8 cellular contexts compared by ENCODE assay signal in genomic region chr3:42080452-42080872, GRCh38. TPM values are rescaled to one million over a fixed set of nuclear protein-coding genes. Genes with fewer than 3 reads are reported as not detected.
A peak's percentile ranks its signal among the peaks of the same experiment; 100 is the strongest.
DNase-seq lines count a peak whose midpoint lies in the region; ATAC-seq and TF ChIP-seq lines count a peak whose summit lies in the region.

No MANE protein-coding gene starts in this region.

- H3K4me1 ChIP-seq in KMS-11 (ENCODE audit: low read depth, poor library complexity, severe bottlenecking) (peaks cover 61% of the 10 kb centered on the region), spleen (peaks cover 31 to 69% (median 55%) of the 10 kb centered on the region in 6 donors)

- H3K9me3 ChIP-seq in spleen = peaks cover 0 to 15% (median 2%) of the 10 kb centered on the region in 8 donors

- H3K36me3 ChIP-seq in KMS-11 (ENCODE audit: insufficient read depth) = no peaks in the 10 kb centered on the region
- no peaks in the 10 kb centered on the region for H3K36me3 ChIP-seq in spleen

- H3K4me3 ChIP-seq in KMS-11 (IDR thresholded peaks at IDR 0.05; ENCODE audit: insufficient read depth, low read depth, low read length) = no peak overlapping the region
- H3K4me3 ChIP-seq in spleen = no peak overlapping the region

- TF ChIP-seq CTCF in KMS-11 (conservative IDR thresholded peaks at IDR 0.05; ENCODE audit: low read depth, low read length) = no peak
- no peak for TF ChIP-seq CTCF in spleen (IDR thresholded peaks at IDR 0.05 in 8 of 11, conservative IDR thresholded peaks at IDR 0.05 in 3 of 11)

- peaks cover 26% of the 10 kb centered on the region; the same call in 1 of the 2 replicates for H3K79me2 ChIP-seq in KMS-11 (ENCODE audit: insufficient read depth, low read depth)

- no peak overlapping the region for H2AFZ ChIP-seq in KMS-11 (ENCODE audit: low read depth)

- no peak for TF ChIP-seq POLR2A in spleen (IDR thresholded peaks at IDR 0.05)

- H3K27ac ChIP-seq in KMS-11 = no peak overlapping the region
- peak overlapping the region; percentile 44 to 77 (median 66) for H3K27ac ChIP-seq in spleen

- 58 to 81% (median 67%) methylated on average over 1 of the region's 1 CpG for WGBS in spleen, 5 donors

- no peaks in the 10 kb centered on the region for H4K20me1 ChIP-seq in KMS-11 (ENCODE audit: insufficient read depth)

- intact Hi-C loops in spleen (cut with DNase I; ENCODE audit: low total_unique reads) = no loop called here

- ATAC-seq in HG02885 (IDR thresholded peaks at IDR 0.05; ENCODE audit: poor library complexity, unreplicated experiment) (no peak), GM18519 (IDR thresholded peaks at IDR 0.05; ENCODE audit: low FRiP score, unreplicated experiment) (no peak), HG03378 (IDR thresholded peaks at IDR 0.05; ENCODE audit: unreplicated experiment) (no peak)

- H3K4me2 ChIP-seq in KMS-11 = peak overlapping the region; percentile 13; the same call in 1 of the 2 replicates

- H3K27me3 ChIP-seq in KMS-11 (ENCODE audit: insufficient read depth, low read depth) = no peaks in the 10 kb centered on the region
- H3K27me3 ChIP-seq in spleen (replicated peaks in 1 of 7) = no peaks in the 10 kb centered on the region

- peak; percentile 77 for DNase-seq in EH (ENCODE audit: low read depth)
- peak; percentile 38 for DNase-seq in amniotic epithelial cell (ENCODE audit: low read depth)
- DNase-seq in hippocampal formation (lab: John Stamatoyannopoulos, UW) = peak; percentile 47 to 67
- DNase-seq in spleen = peak; percentile 21

- no peak overlapping the region for H3K9ac ChIP-seq in KMS-11

RNA-seq across cellular contexts. Expression of gene TRAK1, which starts 10.7 kb away (rescaled TPM):
- total RNA-seq in spleen = 10 to 100 TPM; 43.5 to 60.0 (median 49.0) TPM
- 10 to 100 TPM; 15.4 to 20.0 (median 17.1) TPM for polyA plus RNA-seq in spleen

Comparison
In these comparisons a context has a peak if more than half of its experiments do, and no peak if none do; other contexts are left out.
1. DNase-seq: peak in every context shown above with its lines; median percentile 77 in EH; 57 in hippocampal formation; 38 in amniotic epithelial cell; 21 in spleen.